ENCODE assay signal across 9 cellular contexts in genomic region chr12:122730215-122731014, GRCh38. TPM values are rescaled to one million over a fixed set of nuclear protein-coding genes. Genes with fewer than 3 reads are reported as not detected.
DNase-seq lines count a peak whose midpoint lies in the region; ATAC-seq, FAIRE-seq and TF ChIP-seq lines count a peak whose summit lies in the region.
"Had no signal": no experiment of that assay in that cellular context is flagged by ENCODE, and none has a peak within 500 bp of the region (broad histone marks: within the 10 kb centered on the region; RNA-seq: fewer than 3 reads in every experiment).

HCAR1 (minus strand) TSS chr12:122730844; CDS start chr12:122730339, 505 bp downstream.

- H3K4me3 ChIP-seq in bronchial epithelial cell (ENCODE audit: low read depth, low read length): peak within 1 kb of the TSS; percentile 30
- no peak within 1 kb of the TSS for H3K4me3 ChIP-seq in HAP-1

- H3K9me3 ChIP-seq in HAP-1: no peaks in the 10 kb centered on the region

- H3K36me3 ChIP-seq in bronchial epithelial cell (ENCODE audit: control insufficient read depth, insufficient read depth, low read length): no peaks in the 10 kb centered on the region
- no peaks in the 10 kb centered on the region for H3K36me3 ChIP-seq in HAP-1 (replicated peaks)

- H3K27me3 ChIP-seq in bronchial epithelial cell (ENCODE audit: control insufficient read depth, insufficient read depth, low read length) (no peaks in the 10 kb centered on the region), HAP-1 (ENCODE audit: low read depth) (no peaks in the 10 kb centered on the region)

- ATAC-seq in HG03097 (IDR thresholded peaks at IDR 0.05; ENCODE audit: low FRiP score, unreplicated experiment): no peak

- peak within 1 kb of the TSS in 4 of 7 donors; percentile 2 to 65 (median 32) for H3K27ac Mint-ChIP-seq in CD14-positive monocyte

- peaks cover 6 to 12% (median 11%) of the 10 kb centered on the region in 3 donors for H3K27me3 Mint-ChIP-seq in CD14-positive monocyte (ENCODE audit: low read depth in 3 of 3)

- peaks cover 0 to 6% (median 0%) of the 10 kb centered on the region in 7 donors for H3K9me3 Mint-ChIP-seq in CD14-positive monocyte

- peak within 1 kb of the TSS; percentile 39 to 53 for H3K4me3 Mint-ChIP-seq in CD14-positive monocyte

- DNase-seq in CD14-positive monocyte (ENCODE audit: low spot score) (no peak), NCI-H748 treated with DMSO at 0.1 percent for 48 hours (lab: John Stamatoyannopoulos, UW) (peak; percentile 2), bronchial epithelial cell (ENCODE audit: low read depth) (no peak), posterior vena cava (ENCODE audit: low spot score) (peak; percentile 76), RPMI8226 (no peak), inferior parietal cortex (ENCODE audit: extremely low spot score) (no peak), HAP-1 (ENCODE audit: low spot score in 2 of 2) (no peak)

- H3K36me3 Mint-ChIP-seq in CD14-positive monocyte: peaks cover 0 to 3% of the 10 kb centered on the region in 2 donors

- no peak for FAIRE-seq in bronchial epithelial cell (lab: Jason Lieb, UNC)

- in situ Hi-C loops in HAP-1 (cut with MboI; ENCODE audit: low sequenced_read_pairs): no loop called here

- H3K4me1 ChIP-seq in HAP-1: peaks cover 10% of the 10 kb centered on the region

- intact Hi-C loops in CD14-positive monocyte (cut with micrococcal nuclease) (loop anchor here in 1 of 2 donors (10.0 kb wide), 1 partner anchor 46 kb away; no protein-coding TSS in a partner anchor), posterior vena cava (cut with DNase I) (no loop called here)

- TF ChIP-seq CTCF in CD14-positive monocyte (IDR thresholded peaks at IDR 0.05) (no peak), bronchial epithelial cell (IDR thresholded peaks at IDR 0.05; ENCODE audit: insufficient read depth, low read length, severe bottlenecking) (peak; percentile 6)

- H3K4me1 Mint-ChIP-seq in CD14-positive monocyte: peaks cover 42% of the 10 kb centered on the region

RNA-seq across cellular contexts. Expression of gene HCAR1, which starts in this region (rescaled TPM):
- polyA plus RNA-seq in CD14-positive monocyte: not detected
- total RNA-seq in bronchial epithelial cell (under 0.01 and 0.13 TPM in 2 replicates), posterior vena cava (1 to 10 TPM in 1 of 2 donors, under 1 TPM in 1; 0.52 to 3.3 TPM)
- total RNA-seq: lung microvascular endothelial cell had no signal

Comparison
In these comparisons a context has a peak if more than half of its experiments do, and no peak if none do; other contexts are left out.
1. DNase-seq: peak in NCI-H748 treated with DMSO at 0.1 percent for 48 hours (single experiment) and posterior vena cava (single experiment); none in CD14-positive monocyte (single experiment), bronchial epithelial cell (single experiment), RPMI8226 (single experiment), inferior parietal cortex (single experiment) and HAP-1 (0 of 2).